Comparison of ENCODE assay signal across 16 cellular contexts in genomic region chr21:42631142-42631541, GRCh38. TPM values are rescaled to one million over a fixed set of nuclear protein-coding genes. Genes with fewer than 3 reads are reported as not detected.
DNase-seq lines count a peak whose midpoint lies in the region; ATAC-seq lines count a peak whose summit lies in the region.
"Had no signal": no experiment of that assay in that cellular context is flagged by ENCODE, and none has a peak within 500 bp of the region (broad histone marks: within the 10 kb centered on the region; RNA-seq: fewer than 3 reads in every experiment).

No MANE protein-coding gene starts in this region.

- no peak overlapping the region for H3K27ac Mint-ChIP-seq in stimulated activated naive CD8-positive, alpha-beta T cell treated with anti-CD3 and anti-CD28 coated beads, Interleukin-15, amount 100 ng/mL, for 72 hours
- H3K27ac Mint-ChIP-seq in central memory CD8-positive, alpha-beta T cell (ENCODE audit: low read depth): no peak overlapping the region
- peak overlapping the region in 3 of 10 donors; percentile 4 to 41 (median 11) for H3K27ac Mint-ChIP-seq in naive thymus-derived CD8-positive, alpha-beta T cell
- H3K27ac Mint-ChIP-seq: IgD-negative memory B cell had no signal

- no peaks in the 10 kb centered on the region for H3K27me3 Mint-ChIP-seq in stimulated activated naive CD8-positive, alpha-beta T cell treated with anti-CD3 and anti-CD28 coated beads, Interleukin-15, amount 100 ng/mL, for 72 hours
- H3K27me3 Mint-ChIP-seq in central memory CD8-positive, alpha-beta T cell: no peaks in the 10 kb centered on the region
- no peaks in the 10 kb centered on the region for H3K27me3 Mint-ChIP-seq in naive thymus-derived CD8-positive, alpha-beta T cell
- H3K27me3 Mint-ChIP-seq: IgD-negative memory B cell had no signal

- POLR2A ChIA-PET in naive thymus-derived CD8-positive, alpha-beta T cell (lab: Charles Lee): no interaction called here

- DNase-seq in stimulated activated naive CD8-positive, alpha-beta T cell treated with anti-CD3 and anti-CD28 coated beads, Interleukin-15, amount 100 ng/mL, for 72 hours: no peak
- DNase-seq in stimulated activated naive CD8-positive, alpha-beta T cell treated with anti-CD3 and anti-CD28 coated beads, Interleukin-15, Interleukin-2, amounts not matched to agents 100 U/mL and 50 U/mL, for 24 hours: no peak
- DNase-seq in central memory CD8-positive, alpha-beta T cell (ENCODE audit: low spot score in 2 of 2): no peak
- peak in 5 of 10 donors; percentile 10 to 58 (median 32) for DNase-seq in naive thymus-derived CD8-positive, alpha-beta T cell
- no peak for DNase-seq in stimulated activated naive CD4-positive, alpha-beta T cell treated with Interleukin-2 at 50 U/mL for 16 hours (lab: John Stamatoyannopoulos, UW)
- DNase-seq in activated gamma-delta T cell (lab: John Stamatoyannopoulos, UW) (no peak), NCI-H187 (lab: John Stamatoyannopoulos, UW) (no peak)
- DNase-seq: DMS79, GOT3, Karpas-422, NCI-H1436, NCI-H2029, NCI-H526, PC-9 had no signal

- H3K4me3 Mint-ChIP-seq in stimulated activated naive CD8-positive, alpha-beta T cell treated with anti-CD3 and anti-CD28 coated beads, Interleukin-15, amount 100 ng/mL, for 72 hours: no peak overlapping the region
- H3K4me3 Mint-ChIP-seq in central memory CD8-positive, alpha-beta T cell: no peak overlapping the region
- no peak overlapping the region for H3K4me3 Mint-ChIP-seq in naive thymus-derived CD8-positive, alpha-beta T cell
- H3K4me3 Mint-ChIP-seq: IgD-negative memory B cell had no signal

- H3K9me3 Mint-ChIP-seq in stimulated activated naive CD8-positive, alpha-beta T cell treated with anti-CD3 and anti-CD28 coated beads, Interleukin-15, amount 100 ng/mL, for 72 hours: no peaks in the 10 kb centered on the region
- no peaks in the 10 kb centered on the region for H3K9me3 Mint-ChIP-seq in central memory CD8-positive, alpha-beta T cell
- no peaks in the 10 kb centered on the region for H3K9me3 Mint-ChIP-seq in naive thymus-derived CD8-positive, alpha-beta T cell
- H3K9me3 Mint-ChIP-seq: IgD-negative memory B cell had no signal

- peak; percentile 58 for ATAC-seq in stimulated activated naive CD8-positive, alpha-beta T cell treated with anti-CD3 and anti-CD28 coated beads, Interleukin-15, amount 100 ng/mL, for 72 hours
- ATAC-seq in stimulated activated naive CD8-positive, alpha-beta T cell treated with anti-CD3 and anti-CD28 coated beads, Interleukin-15, Interleukin-2, amounts not matched to agents 100 U/mL and 50 U/mL, for 24 hours: no peak
- peak; percentile 24 for ATAC-seq in central memory CD8-positive, alpha-beta T cell (replicated peaks; ENCODE audit: extremely low read depth, poor library complexity, severe bottlenecking)
- peak; percentile 82 to 94 for ATAC-seq in naive thymus-derived CD8-positive, alpha-beta T cell

- H3K4me1 Mint-ChIP-seq in stimulated activated naive CD8-positive, alpha-beta T cell treated with anti-CD3 and anti-CD28 coated beads, Interleukin-15, amount 100 ng/mL, for 72 hours: no peaks in the 10 kb centered on the region
- H3K4me1 Mint-ChIP-seq in central memory CD8-positive, alpha-beta T cell: no peaks in the 10 kb centered on the region
- H3K4me1 Mint-ChIP-seq in naive thymus-derived CD8-positive, alpha-beta T cell: peaks cover 0 to 9% (median 5%) of the 10 kb centered on the region in 4 donors
- H3K4me1 Mint-ChIP-seq: IgD-negative memory B cell had no signal

- H3K36me3 Mint-ChIP-seq in central memory CD8-positive, alpha-beta T cell (ENCODE audit: insufficient read depth): peaks cover 1% of the 10 kb centered on the region
- H3K36me3 Mint-ChIP-seq in naive thymus-derived CD8-positive, alpha-beta T cell: no peaks in the 10 kb centered on the region
- H3K36me3 Mint-ChIP-seq: IgD-negative memory B cell had no signal

RNA-seq across cellular contexts. Expression of gene PDE9A, which starts 22.3 kb away (rescaled TPM):
- total RNA-seq in naive thymus-derived CD8-positive, alpha-beta T cell: 10 to 100 TPM; 15.7 to 17.1 TPM
- polyA plus RNA-seq in naive thymus-derived CD8-positive, alpha-beta T cell: 1 to 10 TPM; 3.6 to 5.1 (median 4.8) TPM
- total RNA-seq: MCF 10A had no signal
- polyA plus RNA-seq: IgD-negative memory B cell had no signal
